In genomic region chr11:698493-699115, GRCh38 we compare ENCODE assay signal across 16 cellular contexts. TPM values are rescaled to one million over a fixed set of nuclear protein-coding genes. Genes with fewer than 3 reads are reported as not detected.
DNase-seq lines count a peak whose midpoint lies in the region; ATAC-seq, FAIRE-seq and TF ChIP-seq lines count a peak whose summit lies in the region.
"Had no signal": no experiment of that assay in that cellular context is flagged by ENCODE, and none has a peak within 500 bp of the region (broad histone marks: within the 10 kb centered on the region; RNA-seq: fewer than 3 reads in every experiment).

No MANE protein-coding gene starts in this region.

- H3K36me3 Mint-ChIP-seq in natural killer cell (no peaks in the 10 kb centered on the region), nephron (ENCODE audit: low read depth) (peaks cover 15% of the 10 kb centered on the region)
- H3K36me3 Mint-ChIP-seq in natural killer cell treated with Interleukin-12 subunit alpha and Interleukin-12 subunit beta and Interleukin-15 and Interleukin-18, amount 100 ng/mL, for 72 hours = no peaks in the 10 kb centered on the region

- H3K27me3 ChIP-seq in mammary epithelial cell (ENCODE audit: insufficient read depth, low read length) = no peaks in the 10 kb centered on the region
- H3K27me3 ChIP-seq in uterus = no peaks in the 10 kb centered on the region
- H3K27me3 ChIP-seq: neural progenitor cell had no signal

- H3K27me3 Mint-ChIP-seq in natural killer cell (ENCODE audit: low read depth in 2 of 2) (no peaks in the 10 kb centered on the region), nephron (ENCODE audit: low read depth) (no peaks in the 10 kb centered on the region)
- H3K27me3 Mint-ChIP-seq in natural killer cell treated with Interleukin-12 subunit alpha and Interleukin-12 subunit beta and Interleukin-15 and Interleukin-18, amount 100 ng/mL, for 72 hours = no peaks in the 10 kb centered on the region

- H3K27ac ChIP-seq in mammary epithelial cell (ENCODE audit: insufficient read depth, low read depth, low read length) (peak overlapping the region; percentile 97), uterus (peak overlapping the region; percentile 100)

- intact Hi-C loops in natural killer cell (cut with micrococcal nuclease) (no loop called here), mammary epithelial cell (cut with micrococcal nuclease) (loop anchor here (10.0 kb wide), 2 partner anchors 144 to 356 kb away; no protein-coding TSS in a partner anchor), uterus (cut with DNase I; ENCODE audit: low total_unique reads) (no loop called here)

- H3K9ac ChIP-seq in mammary epithelial cell (ENCODE audit: insufficient read depth, low read length) = no peak overlapping the region

- WGBS in mammary epithelial cell (ENCODE audit: low coverage, missing lambda C conversion rate) = 45% methylated on average over 16 of the region's 17 CpGs

- dilution Hi-C loops in mammary epithelial cell (cut with HindIII; ENCODE audit: low sequenced_read_pairs) = no loop called here

- H3K4me3 ChIP-seq in mammary epithelial cell (replicated peaks in 1 of 3; ENCODE audit: insufficient read depth in 1 of 3, low read depth in 2 of 3, low read length in 3 of 3) (no peak overlapping the region), uterus (no peak overlapping the region)
- H3K4me3 ChIP-seq: neural progenitor cell had no signal

- BruUV-seq in mammary epithelial cell (replicated peaks; lab: Mats Ljungman, UMichigan) = no TSS peak

- TF ChIP-seq CTCF in natural killer cell (IDR thresholded peaks at IDR 0.05) (no peak), mammary epithelial cell (conservative IDR thresholded peaks at IDR 0.05 in 1 of 2, IDR thresholded peaks at IDR 0.05 in 1 of 2; ENCODE audit: extremely low read depth in 1 of 2, insufficient read depth in 1 of 2, low read depth in 1 of 2, low read length in 2 of 2) (peak in 1 of 2 donors; percentile 17), nephron (IDR thresholded peaks at IDR 0.05; ENCODE audit: unreplicated experiment in 3 of 3) (no peak), uterus (IDR thresholded peaks at IDR 0.05) (no peak)

- CTCF ChIA-PET in mammary epithelial cell (lab: Charles Lee; ENCODE audit: low non-redundant PET) = no interaction called here

- H3K4me3 Mint-ChIP-seq in natural killer cell (no peak overlapping the region), nephron (peak overlapping the region; percentile 65 to 72 (median 71))
- H3K4me3 Mint-ChIP-seq in natural killer cell treated with Interleukin-12 subunit alpha and Interleukin-12 subunit beta and Interleukin-15 and Interleukin-18, amount 100 ng/mL, for 72 hours = no peak overlapping the region

- in situ Hi-C loops in mammary epithelial cell (cut with MboI; ENCODE audit: low sequenced_read_pairs in 2 of 2) = no loop called here

- H3K9me3 Mint-ChIP-seq in natural killer cell (no peaks in the 10 kb centered on the region), nephron (no peaks in the 10 kb centered on the region)
- no peaks in the 10 kb centered on the region for H3K9me3 Mint-ChIP-seq in natural killer cell treated with Interleukin-12 subunit alpha and Interleukin-12 subunit beta and Interleukin-15 and Interleukin-18, amount 100 ng/mL, for 72 hours
- H3K9me3 Mint-ChIP-seq: neural progenitor cell had no signal

- peak overlapping the region; percentile 45 to 90 for H3K27ac Mint-ChIP-seq in natural killer cell
- no peak overlapping the region for H3K27ac Mint-ChIP-seq in natural killer cell treated with Interleukin-12 subunit alpha and Interleukin-12 subunit beta and Interleukin-15 and Interleukin-18, amount 100 ng/mL, for 72 hours
- peak overlapping the region; percentile 66 to 99 (median 98) for H3K27ac Mint-ChIP-seq in nephron
- H3K27ac Mint-ChIP-seq: neural progenitor cell had no signal

- peak overlapping the region; percentile 70 for H3K4me2 ChIP-seq in mammary epithelial cell (ENCODE audit: insufficient read depth, low read depth, low read length)
- H3K4me2 ChIP-seq: neural progenitor cell had no signal

- H3K79me2 ChIP-seq in mammary epithelial cell (ENCODE audit: insufficient read depth, low read length) = peaks cover 60% of the 10 kb centered on the region

- no peak for DNase-seq in natural killer cell
- no peak for DNase-seq in natural killer cell treated with Interleukin-12 subunit alpha and Interleukin-12 subunit beta and Interleukin-15 and Interleukin-18, amount 100 ng/mL, for 72 hours (ENCODE audit: low spot score)
- no peak for DNase-seq in mammary epithelial cell
- no peak for DNase-seq in uterus
- no peak for DNase-seq in frontal cortex (ENCODE audit: low spot score in 2 of 2)
- DNase-seq: activated CD8-positive, alpha-beta memory T cell treated with anti-CD3 and anti-CD28 coated beads, Interleukin-2, amount 50 U/mL, for 4 hours; amniotic stem cell; DMS 273 treated with DMSO at 0.1 percent for 48 hours; effector CD8-positive, alpha-beta T cell; left cardiac atrium; NCI-H1105; small intestine had no signal

- H3K36me3 ChIP-seq in mammary epithelial cell (ENCODE audit: insufficient read depth, low read length) = no peaks in the 10 kb centered on the region
- H3K36me3 ChIP-seq in uterus = no peaks in the 10 kb centered on the region
- H3K36me3 ChIP-seq: neural progenitor cell had no signal

- H4K20me1 ChIP-seq in mammary epithelial cell (ENCODE audit: insufficient read depth, low read length) = no peaks in the 10 kb centered on the region

- no peak for ATAC-seq in natural killer cell
- no peak for ATAC-seq in natural killer cell treated with Interleukin-12 subunit alpha and Interleukin-12 subunit beta and Interleukin-15 and Interleukin-18, amount 100 ng/mL, for 72 hours
- no peak for ATAC-seq in esophagus mucosa
- no peak for ATAC-seq in GM21723 (IDR thresholded peaks at IDR 0.05; ENCODE audit: unreplicated experiment)
- ATAC-seq: left cardiac atrium had no signal

- no peak for FAIRE-seq in frontal cortex (lab: Jason Lieb, UNC)
- FAIRE-seq: small intestine had no signal

- peaks cover 10 to 28% of the 10 kb centered on the region in 2 donors for H3K4me1 Mint-ChIP-seq in natural killer cell
- H3K4me1 Mint-ChIP-seq in natural killer cell treated with Interleukin-12 subunit alpha and Interleukin-12 subunit beta and Interleukin-15 and Interleukin-18, amount 100 ng/mL, for 72 hours (ENCODE audit: low read depth in 2 of 2) = peaks cover 9 to 14% of the 10 kb centered on the region in 2 donors
- peaks cover 23% of the 10 kb centered on the region for H3K4me1 Mint-ChIP-seq in nephron

- no peak overlapping the region for H2AFZ ChIP-seq in mammary epithelial cell (ENCODE audit: low read depth, low read length)
- H2AFZ ChIP-seq: neural progenitor cell had no signal

- peaks cover 53% of the 10 kb centered on the region for H3K4me1 ChIP-seq in mammary epithelial cell (ENCODE audit: insufficient read depth, low read length)
- peaks cover 6 to 7% of the 10 kb centered on the region in 2 donors for H3K4me1 ChIP-seq in uterus

- TF ChIP-seq POLR2A in uterus (IDR thresholded peaks at IDR 0.05) = no peak

- H3K9me3 ChIP-seq in mammary epithelial cell (replicated peaks; ENCODE audit: insufficient read depth, low read length) (no peaks in the 10 kb centered on the region), uterus (no peaks in the 10 kb centered on the region)

RNA-seq across cellular contexts. Expression of gene TMEM80, which starts 3.0 kb away (rescaled TPM):
- total RNA-seq in natural killer cell = 10 to 100 TPM; 17.8 to 42.1 (median 33.0) TPM
- total RNA-seq in natural killer cell treated with Interleukin-12 subunit alpha and Interleukin-12 subunit beta and Interleukin-15 and Interleukin-18, amount 100 ng/mL, for 72 hours = 10 to 100 TPM; 15.3 to 20.3 TPM
- 10 to 100 TPM; 10.0 to 22.5 TPM for total RNA-seq in mammary epithelial cell
- 9.6 TPM for polyA plus RNA-seq in mammary epithelial cell
- polyA minus RNA-seq in mammary epithelial cell = 1.6 TPM
- 10 to 100 TPM in 2 of 4 donors, 1 to 10 TPM in 2; 2.6 to 35.3 (median 8.1) TPM for total RNA-seq in uterus
- 15.7 TPM for total RNA-seq in esophagus mucosa
- total RNA-seq in frontal cortex = 11.8 TPM

RNA-seq across cellular contexts. Expression of gene DEAF1, which starts 3.6 kb away (rescaled TPM):
- 10 to 100 TPM; 25.9 to 26.9 (median 26.8) TPM for total RNA-seq in natural killer cell
- 10 to 100 TPM; 23.2 to 83.6 TPM for total RNA-seq in natural killer cell treated with Interleukin-12 subunit alpha and Interleukin-12 subunit beta and Interleukin-15 and Interleukin-18, amount 100 ng/mL, for 72 hours
- total RNA-seq in mammary epithelial cell = 10 to 100 TPM; 31.2 to 32.0 TPM
- 15.2 TPM for polyA plus RNA-seq in mammary epithelial cell
- 28.2 TPM for polyA minus RNA-seq in mammary epithelial cell
- 10 to 100 TPM in 2 of 4 donors, 1 to 10 TPM in 2; 7.9 to 45.6 (median 20.4) TPM for total RNA-seq in uterus
- total RNA-seq in esophagus mucosa = 23.8 TPM
- 60.3 TPM for total RNA-seq in frontal cortex

RNA-seq across cellular contexts. Expression of gene EPS8L2, which starts 7.4 kb away (rescaled TPM):
- total RNA-seq in natural killer cell = 10 to 100 TPM in 1 of 3 donors, 1 to 10 TPM in 2; 6.9 to 10.9 (median 9.3) TPM
- 10 to 100 TPM in 1 of 2 donors, 1 to 10 TPM in 1; 2.9 to 13.0 TPM for total RNA-seq in natural killer cell treated with Interleukin-12 subunit alpha and Interleukin-12 subunit beta and Interleukin-15 and Interleukin-18, amount 100 ng/mL, for 72 hours
- total RNA-seq in mammary epithelial cell = 100 to 1,000 TPM; 202 to 214 TPM
- 140 TPM for polyA plus RNA-seq in mammary epithelial cell
- 75.0 TPM for polyA minus RNA-seq in mammary epithelial cell
- 10 to 100 TPM; 12.2 to 52.8 (median 32.3) TPM for total RNA-seq in uterus
- total RNA-seq in esophagus mucosa = 259 TPM
- total RNA-seq in frontal cortex = 0.41 TPM

RNA-seq across cellular contexts. Expression of gene TALDO1, which starts 48.7 kb away (rescaled TPM):
- 10 to 100 TPM; 46.1 to 94.8 (median 55.4) TPM for total RNA-seq in natural killer cell
- 100 to 1,000 TPM; 201 to 242 TPM for total RNA-seq in natural killer cell treated with Interleukin-12 subunit alpha and Interleukin-12 subunit beta and Interleukin-15 and Interleukin-18, amount 100 ng/mL, for 72 hours
- 100 to 1,000 TPM; 102 to 140 TPM for total RNA-seq in mammary epithelial cell
- 142 TPM for polyA plus RNA-seq in mammary epithelial cell
- 102 TPM for polyA minus RNA-seq in mammary epithelial cell
- total RNA-seq in uterus = 100 to 1,000 TPM in 1 of 4 donors, 10 to 100 TPM in 3; 60.3 to 146 (median 66.9) TPM
- 263 TPM for total RNA-seq in esophagus mucosa
- total RNA-seq in frontal cortex = 77.9 TPM

Comparison
In these comparisons a context has a peak if more than half of its experiments do, and no peak if none do; other contexts are left out.
1. H3K27ac Mint-ChIP-seq: peak in natural killer cell (2 of 2) and nephron (3 of 3); none in natural killer cell treated with Interleukin-12 subunit alpha and Interleukin-12 subunit beta and Interleukin-15 and Interleukin-18, amount 100 ng/mL, for 72 hours (0 of 2).
2. H3K4me3 Mint-ChIP-seq: peak in nephron (3 of 3); none in natural killer cell (single experiment) and natural killer cell treated with Interleukin-12 subunit alpha and Interleukin-12 subunit beta and Interleukin-15 and Interleukin-18, amount 100 ng/mL, for 72 hours (single experiment).